Comparison of ENCODE assay signal across 11 cellular contexts in the genomic region with DNA sequence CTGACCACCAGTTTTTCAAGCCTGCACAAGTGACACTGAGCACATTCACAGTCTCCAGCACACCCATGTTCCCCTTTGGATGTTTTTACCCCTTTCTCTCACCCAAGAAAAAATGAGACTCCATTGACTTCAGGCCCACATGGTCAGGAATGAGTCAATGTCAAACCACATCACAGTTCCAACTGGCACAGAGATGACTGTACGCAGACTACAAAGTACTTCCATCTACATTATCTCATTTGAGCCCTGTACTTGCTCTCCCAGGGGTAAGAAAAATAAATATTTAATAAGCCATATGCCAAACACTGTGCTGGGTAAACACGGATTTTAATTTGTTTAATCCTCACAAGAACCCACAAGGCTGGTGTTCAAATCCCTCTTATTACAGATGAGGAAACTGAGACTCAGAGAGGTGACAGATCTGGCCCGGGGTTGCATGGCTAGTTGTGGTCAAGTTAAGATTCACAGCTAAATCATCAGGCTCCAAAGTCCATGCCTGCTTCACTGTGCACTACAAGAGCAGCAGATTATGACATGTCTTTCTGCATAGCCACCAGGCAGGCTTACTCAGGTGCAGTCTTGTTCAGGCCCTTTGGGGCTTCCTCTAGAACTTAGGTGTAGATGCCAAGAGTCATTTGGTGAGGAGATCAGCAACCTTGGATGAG.
DNase-seq lines count a peak whose midpoint lies in the region; ATAC-seq and TF ChIP-seq lines count a peak whose summit lies in the region.
"Had no signal": no experiment of that assay in that cellular context is flagged by ENCODE, and none has a peak within 500 bp of the region (broad histone marks: within the 10 kb centered on the region; RNA-seq: fewer than 3 reads in every experiment).

No MANE protein-coding gene starts in this region.

- no peak overlapping the region for H3K4me2 ChIP-seq in mammary epithelial cell (ENCODE audit: insufficient read depth, low read depth, low read length)

- H3K36me3 ChIP-seq in mammary epithelial cell (ENCODE audit: insufficient read depth, low read length) (no peaks in the 10 kb centered on the region), MG63 (no peaks in the 10 kb centered on the region)
- H3K36me3 ChIP-seq: breast epithelium, lower lobe of right lung had no signal

- H3K27ac Mint-ChIP-seq in MCF 10A (ENCODE audit: low read depth, unreplicated experiment), result no peak overlapping the region
- H3K27ac Mint-ChIP-seq: IgD-negative memory B cell had no signal

- dilution Hi-C loops in mammary epithelial cell (cut with HindIII; ENCODE audit: low sequenced_read_pairs), result no loop called here

- BruUV-seq in mammary epithelial cell (replicated peaks; lab: Mats Ljungman, UMichigan) (no TSS peak), MCF 10A (replicated peaks; lab: Mats Ljungman, UMichigan) (no TSS peak)

- DNase-seq in mammary epithelial cell (peak; percentile 35), MCF 10A (ENCODE audit: unreplicated experiment) (no peak), MG63 (peak; percentile 43), DMS114 treated with DMSO at 0.1 percent for 48 hours (lab: John Stamatoyannopoulos, UW; ENCODE audit: unreplicated experiment) (no peak), HK-2 (ENCODE audit: unreplicated experiment) (no peak)
- DNase-seq in stimulated activated naive CD8-positive, alpha-beta T cell treated with anti-CD3 and anti-CD28 coated beads, Interleukin-15, Interleukin-2, amounts not matched to agents 100 U/mL and 50 U/mL, for 24 hours, result peak; percentile 10
- DNase-seq in activated CD4-positive, alpha-beta T cell treated with anti-CD3 and anti-CD28 coated beads for 1 hour, result no peak
- DNase-seq: lower lobe of right lung had no signal

- H3K27ac ChIP-seq in mammary epithelial cell (ENCODE audit: insufficient read depth, low read depth, low read length), result no peak overlapping the region
- H3K27ac ChIP-seq: breast epithelium, lower lobe of right lung had no signal

- H3K9ac ChIP-seq in mammary epithelial cell (ENCODE audit: insufficient read depth, low read length), result no peak overlapping the region

- no peak overlapping the region for H2AFZ ChIP-seq in mammary epithelial cell (ENCODE audit: low read depth, low read length)

- H3K4me1 ChIP-seq in mammary epithelial cell (ENCODE audit: insufficient read depth, low read length), result no peaks in the 10 kb centered on the region
- H3K4me1 ChIP-seq: breast epithelium, lower lobe of right lung had no signal

- no peaks in the 10 kb centered on the region for H3K27me3 Mint-ChIP-seq in MCF 10A (ENCODE audit: insufficient read depth, unreplicated experiment)

- POLR2A ChIA-PET in MCF 10A (lab: Yijun Ruan, JAX), result no interaction called here

- no peaks in the 10 kb centered on the region for H4K20me1 ChIP-seq in mammary epithelial cell (ENCODE audit: insufficient read depth, low read length)

- no peaks in the 10 kb centered on the region for H3K4me1 Mint-ChIP-seq in MCF 10A (ENCODE audit: insufficient read depth, unreplicated experiment)
- H3K4me1 Mint-ChIP-seq: IgD-negative memory B cell had no signal

- H3K79me2 ChIP-seq in mammary epithelial cell (ENCODE audit: insufficient read depth, low read length), result no peaks in the 10 kb centered on the region

- no peak overlapping the region for H3K4me3 ChIP-seq in mammary epithelial cell (replicated peaks in 1 of 3; ENCODE audit: insufficient read depth in 1 of 3, low read depth in 2 of 3, low read length in 3 of 3)
- H3K4me3 ChIP-seq in MG63, result no peak overlapping the region
- H3K4me3 ChIP-seq: breast epithelium, lower lobe of right lung had no signal

- intact Hi-C loops in mammary epithelial cell (cut with micrococcal nuclease), result no loop called here
- intact Hi-C loops in MCF 10A (cut with micrococcal nuclease), result no loop called here

- H3K4me3 Mint-ChIP-seq in MCF 10A (ENCODE audit: unreplicated experiment), result no peak overlapping the region
- H3K4me3 Mint-ChIP-seq: IgD-negative memory B cell had no signal

- TF ChIP-seq CTCF in mammary epithelial cell (conservative IDR thresholded peaks at IDR 0.05 in 1 of 2, IDR thresholded peaks at IDR 0.05 in 1 of 2; ENCODE audit: extremely low read depth in 1 of 2, insufficient read depth in 1 of 2, low read depth in 1 of 2, low read length in 2 of 2), result no peak
- TF ChIP-seq CTCF in MCF 10A (IDR thresholded peaks at IDR 0.05; ENCODE audit: unreplicated experiment), result no peak

- in situ Hi-C loops in mammary epithelial cell (cut with MboI; ENCODE audit: low sequenced_read_pairs in 2 of 2), result no loop called here

- H3K9me3 ChIP-seq in mammary epithelial cell (replicated peaks; ENCODE audit: insufficient read depth, low read length) (no peaks in the 10 kb centered on the region), MG63 (no peaks in the 10 kb centered on the region)
- H3K9me3 ChIP-seq: breast epithelium, lower lobe of right lung had no signal

- H3K9me3 Mint-ChIP-seq in MCF 10A (ENCODE audit: unreplicated experiment), result no peaks in the 10 kb centered on the region
- H3K9me3 Mint-ChIP-seq: IgD-negative memory B cell had no signal

- no peaks in the 10 kb centered on the region for H3K36me3 Mint-ChIP-seq in MCF 10A (ENCODE audit: insufficient read depth, unreplicated experiment)
- H3K36me3 Mint-ChIP-seq: IgD-negative memory B cell had no signal

- peak; percentile 96 for ATAC-seq in HG02642 (IDR thresholded peaks at IDR 0.05; ENCODE audit: poor library complexity, unreplicated experiment)
- ATAC-seq in stimulated activated naive CD8-positive, alpha-beta T cell treated with anti-CD3 and anti-CD28 coated beads, Interleukin-15, Interleukin-2, amounts not matched to agents 100 U/mL and 50 U/mL, for 24 hours, result peak; percentile 87
- ATAC-seq: lower lobe of right lung had no signal

- WGBS in mammary epithelial cell (ENCODE audit: low coverage, missing lambda C conversion rate), result 39% methylated on average over 3 of the region's 3 CpGs

- no peaks in the 10 kb centered on the region for H3K27me3 ChIP-seq in mammary epithelial cell (ENCODE audit: insufficient read depth, low read length)
- no peaks in the 10 kb centered on the region for H3K27me3 ChIP-seq in MG63
- H3K27me3 ChIP-seq: breast epithelium had no signal

- CTCF ChIA-PET in mammary epithelial cell (lab: Charles Lee; ENCODE audit: low non-redundant PET), result no interaction called here
- CTCF ChIA-PET in MCF 10A (lab: Yijun Ruan, JAX), result no interaction called here

Comparison
In these comparisons a context has a peak if more than half of its experiments do, and no peak if none do; other contexts are left out.
1. DNase-seq: peak in mammary epithelial cell (single experiment), MG63 (single experiment) and stimulated activated naive CD8-positive, alpha-beta T cell treated with anti-CD3 and anti-CD28 coated beads, Interleukin-15, Interleukin-2, amounts not matched to agents 100 U/mL and 50 U/mL, for 24 hours (single experiment); none in MCF 10A (single experiment), DMS114 treated with DMSO at 0.1 percent for 48 hours (single experiment), HK-2 (single experiment) and activated CD4-positive, alpha-beta T cell treated with anti-CD3 and anti-CD28 coated beads for 1 hour (single experiment).